29 cellular contexts compared by ENCODE assay signal in genomic region chr1:179322481-179323026, GRCh38. TPM values are rescaled to one million over a fixed set of nuclear protein-coding genes. Genes with fewer than 3 reads are reported as not detected.
A peak's percentile ranks its signal among the peaks of the same experiment; 100 is the strongest.
DNase-seq lines count a peak whose midpoint lies in the region; ATAC-seq and TF ChIP-seq lines count a peak whose summit lies in the region.
"Had no signal": no experiment of that assay in that cellular context is flagged by ENCODE, and none has a peak within 500 bp of the region (broad histone marks: within the 10 kb centered on the region; RNA-seq: fewer than 3 reads in every experiment).

No MANE protein-coding gene starts in this region.

- peak overlapping the region; percentile 17 for H3K27ac Mint-ChIP-seq in activated naive CD8-positive, alpha-beta T cell treated with anti-CD3 and anti-CD28 coated beads for 36 hours
- H3K27ac Mint-ChIP-seq in activated naive CD8-positive, alpha-beta T cell treated with anti-CD3 and anti-CD28 coated beads, Interleukin-2, amount 50 U/mL, for 24 hours, result no peak overlapping the region
- peak overlapping the region; percentile 20 for H3K27ac Mint-ChIP-seq in central memory CD8-positive, alpha-beta T cell (ENCODE audit: low read depth)
- H3K27ac Mint-ChIP-seq: activated CD8-positive, alpha-beta T cell treated with anti-CD3 and anti-CD28 coated beads for 36 hours had no signal

- H3K4me1 Mint-ChIP-seq in activated naive CD8-positive, alpha-beta T cell treated with anti-CD3 and anti-CD28 coated beads for 36 hours, result peaks cover 22% of the 10 kb centered on the region
- peaks cover 16% of the 10 kb centered on the region for H3K4me1 Mint-ChIP-seq in activated naive CD8-positive, alpha-beta T cell treated with anti-CD3 and anti-CD28 coated beads, Interleukin-2, amount 50 U/mL, for 24 hours
- peaks cover 25% of the 10 kb centered on the region for H3K4me1 Mint-ChIP-seq in central memory CD8-positive, alpha-beta T cell

- H3K36me3 Mint-ChIP-seq in activated naive CD8-positive, alpha-beta T cell treated with anti-CD3 and anti-CD28 coated beads for 36 hours, result peaks cover 63% of the 10 kb centered on the region
- peaks cover 56% of the 10 kb centered on the region for H3K36me3 Mint-ChIP-seq in activated naive CD8-positive, alpha-beta T cell treated with anti-CD3 and anti-CD28 coated beads, Interleukin-2, amount 50 U/mL, for 24 hours (ENCODE audit: low read depth)
- H3K36me3 Mint-ChIP-seq in central memory CD8-positive, alpha-beta T cell (ENCODE audit: insufficient read depth), result peaks cover 41% of the 10 kb centered on the region

- no peaks in the 10 kb centered on the region for H3K9me2 ChIP-seq in PC-9 (ENCODE audit: insufficient read depth)

- ATAC-seq in activated naive CD8-positive, alpha-beta T cell treated with anti-CD3 and anti-CD28 coated beads, Interleukin-2, amount 50 U/mL, for 24 hours, result no peak
- no peak for ATAC-seq in central memory CD8-positive, alpha-beta T cell (replicated peaks; ENCODE audit: extremely low read depth, poor library complexity, severe bottlenecking)
- ATAC-seq in left colon (peak; percentile 37), HG03108 (IDR thresholded peaks at IDR 0.05; ENCODE audit: unreplicated experiment) (no peak), HG02970 (IDR thresholded peaks at IDR 0.05; ENCODE audit: low FRiP score, unreplicated experiment) (no peak)
- ATAC-seq: activated CD4-positive, CD25-positive, alpha-beta regulatory T cell treated with anti-CD3 and anti-CD28 coated beads, Interleukin-2, amount 50 U/mL, for 24 hours; activated CD8-positive, alpha-beta T cell treated with anti-CD3 and anti-CD28 coated beads for 36 hours; body of pancreas; gastroesophageal sphincter; naive thymus-derived CD4-positive, alpha-beta T cell; pancreas; T-cell had no signal

- POLR2A ChIA-PET in PC-9 (lab: Charles Lee; ENCODE audit: unreplicated experiment), result no interaction called here

- H3K27me3 Mint-ChIP-seq in activated naive CD8-positive, alpha-beta T cell treated with anti-CD3 and anti-CD28 coated beads for 36 hours, result no peaks in the 10 kb centered on the region
- H3K27me3 Mint-ChIP-seq in activated naive CD8-positive, alpha-beta T cell treated with anti-CD3 and anti-CD28 coated beads, Interleukin-2, amount 50 U/mL, for 24 hours, result no peaks in the 10 kb centered on the region
- no peaks in the 10 kb centered on the region for H3K27me3 Mint-ChIP-seq in central memory CD8-positive, alpha-beta T cell
- H3K27me3 Mint-ChIP-seq: activated CD8-positive, alpha-beta T cell treated with anti-CD3 and anti-CD28 coated beads for 36 hours; naive thymus-derived CD4-positive, alpha-beta T cell; T-cell had no signal

- peaks cover 3% of the 10 kb centered on the region for H3K9me3 Mint-ChIP-seq in activated naive CD8-positive, alpha-beta T cell treated with anti-CD3 and anti-CD28 coated beads for 36 hours
- peaks cover 4% of the 10 kb centered on the region for H3K9me3 Mint-ChIP-seq in activated naive CD8-positive, alpha-beta T cell treated with anti-CD3 and anti-CD28 coated beads, Interleukin-2, amount 50 U/mL, for 24 hours
- no peaks in the 10 kb centered on the region for H3K9me3 Mint-ChIP-seq in central memory CD8-positive, alpha-beta T cell
- H3K9me3 Mint-ChIP-seq: T-cell had no signal

- H3K36me3 ChIP-seq in spleen (peaks cover 0 to 62% (median 2%) of the 10 kb centered on the region in 6 donors), PC-9 (ENCODE audit: low read depth) (0 out of 2 replicates have a peak, but pooled peaks cover 4% of the 10 kb centered on the region)

- no peak for DNase-seq in activated naive CD8-positive, alpha-beta T cell treated with anti-CD3 and anti-CD28 coated beads for 36 hours
- DNase-seq in activated naive CD8-positive, alpha-beta T cell treated with anti-CD3 and anti-CD28 coated beads, Interleukin-2, amount 50 U/mL, for 24 hours, result no peak
- DNase-seq in central memory CD8-positive, alpha-beta T cell (ENCODE audit: low spot score in 2 of 2), result no peak
- DNase-seq in left colon (no peak), spleen (no peak), PC-9 (no peak)
- DNase-seq: activated CD8-positive, alpha-beta T cell treated with anti-CD3 and anti-CD28 coated beads for 36 hours; activated gamma-delta T cell; activated T-cell treated with anti-CD3 and anti-CD28 coated beads for 4 hours; BE2C; body of pancreas; effector CD8-positive, alpha-beta T cell; hypothalamus; immature natural killer cell; naive thymus-derived CD4-positive, alpha-beta T cell; NCI-H1092 treated with DMSO at 0.1 percent for 48 hours; NCI-H187; NCI-H524; pancreas; SIG-M5; stimulated activated CD4-positive, alpha-beta T cell treated with anti-CD3 and anti-CD28 coated beads, Interleukin-2, amount 100 ng/mL, for 24 hours; T-cell had no signal

- BruUV-seq in PC-9 (replicated peaks; lab: Mats Ljungman, UMichigan), result no TSS peak

- intact Hi-C loops in left colon (cut with DNase I, micrococcal nuclease) (no loop called here), spleen (cut with DNase I; ENCODE audit: low total_unique reads) (no loop called here), PC-9 (cut with micrococcal nuclease; ENCODE audit: unreplicated experiment) (no loop called here)

- CTCF ChIA-PET in PC-9 (lab: Charles Lee), result no interaction called here

- no peaks in the 10 kb centered on the region for H4K20me1 ChIP-seq in PC-9 (ENCODE audit: insufficient read depth)

- H3K27me3 ChIP-seq in spleen (replicated peaks in 1 of 7) (no peaks in the 10 kb centered on the region), PC-9 (ENCODE audit: insufficient read depth, low read depth) (no peaks in the 10 kb centered on the region)
- H3K27me3 ChIP-seq: BE2C, body of pancreas, gastroesophageal sphincter, pancreas, tibial nerve had no signal

- H3K4me1 ChIP-seq in spleen (peaks cover 0 to 53% (median 7%) of the 10 kb centered on the region in 6 donors), PC-9 (replicated peaks; ENCODE audit: insufficient read depth) (no peaks in the 10 kb centered on the region)
- H3K4me1 ChIP-seq: BE2C, gastroesophageal sphincter, tibial nerve had no signal

- peak overlapping the region in 3 of 8 donors; percentile 9 to 44 (median 13) for H3K4me3 ChIP-seq in spleen
- H3K4me3 ChIP-seq in PC-9, result no peak overlapping the region
- H3K4me3 ChIP-seq: body of pancreas, gastroesophageal sphincter, pancreas, smooth muscle cell, tibial nerve had no signal

- peaks cover 3% of the 10 kb centered on the region; the same call in 1 of the 2 replicates for H3F3A ChIP-seq in PC-9 (ENCODE audit: insufficient read depth, low read depth)

- no peaks in the 10 kb centered on the region for H3K9me3 ChIP-seq in spleen
- no peaks in the 10 kb centered on the region for H3K9me3 ChIP-seq in PC-9 (ENCODE audit: insufficient read depth, low read depth)
- H3K9me3 ChIP-seq: BE2C, body of pancreas, gastroesophageal sphincter, pancreas had no signal

- no peak overlapping the region for H2AFZ ChIP-seq in PC-9

- peak overlapping the region in 5 of 8 donors; percentile 19 to 65 (median 23) for H3K27ac ChIP-seq in spleen
- H3K27ac ChIP-seq in PC-9, result no peak overlapping the region
- H3K27ac ChIP-seq: body of pancreas, gastroesophageal sphincter, tibial nerve had no signal

- no peak for TF ChIP-seq POLR2A in spleen (IDR thresholded peaks at IDR 0.05)

- no peak overlapping the region for H3K4me3 Mint-ChIP-seq in activated naive CD8-positive, alpha-beta T cell treated with anti-CD3 and anti-CD28 coated beads for 36 hours
- H3K4me3 Mint-ChIP-seq in activated naive CD8-positive, alpha-beta T cell treated with anti-CD3 and anti-CD28 coated beads, Interleukin-2, amount 50 U/mL, for 24 hours, result no peak overlapping the region
- H3K4me3 Mint-ChIP-seq in central memory CD8-positive, alpha-beta T cell, result peak overlapping the region; percentile 16
- H3K4me3 Mint-ChIP-seq: activated CD8-positive, alpha-beta T cell treated with anti-CD3 and anti-CD28 coated beads for 36 hours; immature natural killer cell; T-cell had no signal

- TF ChIP-seq CTCF in spleen (IDR thresholded peaks at IDR 0.05 in 8 of 11, conservative IDR thresholded peaks at IDR 0.05 in 3 of 11) (no peak), PC-9 (conservative IDR thresholded peaks at IDR 0.05) (no peak)

- H3K79me2 ChIP-seq in PC-9 (ENCODE audit: low read depth), result 0 out of 2 replicates have a peak, but pooled peaks cover 5% of the 10 kb centered on the region

- H3K4me2 ChIP-seq in PC-9, result no peak overlapping the region
- H3K4me2 ChIP-seq: smooth muscle cell had no signal

- 45 to 67% (median 65%) methylated on average over 5 of the region's 5 CpGs for WGBS in spleen, 5 donors

RNA-seq across cellular contexts. Expression of gene SOAT1, which starts 29.0 kb away (rescaled TPM):
- 10 to 100 TPM; 86.2 to 90.9 TPM for total RNA-seq in activated naive CD8-positive, alpha-beta T cell treated with anti-CD3 and anti-CD28 coated beads for 36 hours
- total RNA-seq in left colon, result 10 to 100 TPM; 29.5 to 31.6 TPM
- total RNA-seq in spleen, result 10 to 100 TPM; 24.7 to 47.6 (median 33.7) TPM
- polyA plus RNA-seq in spleen, result 10 to 100 TPM in 1 of 3 donors, 1 to 10 TPM in 2; 5.5 to 10.3 (median 5.6) TPM
- total RNA-seq in PC-9 (2021), result 26.2 and 43.5 TPM in 2 replicates

RNA-seq across cellular contexts. Expression of gene AXDND1, which starts 43.2 kb away (rescaled TPM):
- total RNA-seq in activated naive CD8-positive, alpha-beta T cell treated with anti-CD3 and anti-CD28 coated beads for 36 hours, result under 1 TPM; 0.56 to 0.64 TPM
- total RNA-seq in left colon, result 10 to 100 TPM in 1 of 2 donors, 1 to 10 TPM in 1; 3.8 to 12.5 TPM
- total RNA-seq in spleen, result under 1 TPM in 1 of 7 donors, not detected in 6; 0.66 TPM
- polyA plus RNA-seq in spleen, result under 1 TPM; 0.19 to 0.23 (median 0.20) TPM
- total RNA-seq in PC-9 (2021), result 1.8 and 3.4 TPM in 2 replicates
- total RNA-seq: smooth muscle cell had no signal
- polyA plus RNA-seq: esophagus; immature natural killer cell; naive thymus-derived CD4-positive, alpha-beta T cell had no signal
